In the genomic region with DNA sequence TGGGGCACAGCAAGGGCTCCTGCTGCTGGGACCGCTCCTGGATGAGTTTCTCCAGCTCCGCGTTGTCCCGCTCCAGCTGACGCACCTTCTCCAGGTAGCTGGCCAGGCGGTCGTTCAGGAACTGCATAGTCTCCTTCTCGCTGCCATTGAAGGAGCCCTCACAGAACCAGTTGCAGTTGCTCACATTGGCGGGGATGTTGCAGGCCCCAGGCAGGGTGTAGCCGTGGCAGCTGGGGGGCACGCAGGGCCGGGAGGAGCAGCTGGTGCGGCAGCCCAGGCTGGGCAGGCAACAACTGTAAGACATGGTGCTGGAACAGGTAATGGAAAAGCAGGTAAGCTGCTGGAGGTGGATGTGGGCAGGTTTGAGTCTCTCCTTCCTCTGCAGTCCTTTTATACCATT, we compare ENCODE assay signal across 5 cellular contexts. TPM values are rescaled to one million over a fixed set of nuclear protein-coding genes. Genes with fewer than 3 reads are reported as not detected.
"Had no signal": no experiment of that assay in that cellular context is flagged by ENCODE, and none has a peak within 500 bp of the region (broad histone marks: within the 10 kb centered on the region; RNA-seq: fewer than 3 reads in every experiment).

A gene (minus strand): TSS at position 364 of the 400 bp plus-strand sequence. CDS start 60 bp downstream, at position 304.

RNA-seq across cellular contexts. Expression of the gene that starts here (rescaled TPM):
- total RNA-seq: OCI-LY7, Peyer's patch, Right ventricle myocardium superior, RPMI7951, SK-MEL-5 had no signal
